ENCODE assay signal across 1 cellular context in genomic region chr20:5127204-5127858, GRCh38.
A peak's percentile ranks its signal among the peaks of the same experiment; 100 is the strongest.
TF ChIP-seq lines count a peak whose summit lies in the region.

No MANE protein-coding gene starts in this region.

TF ChIP-seq in HepG2, 621 proteins besides CTCF, POLR2A, EP300 and RAD21 (continues in another document):
- no peak for TF ChIP-seq NR2C2 (CRISPR knock-in tag; IDR thresholded peaks at IDR 0.05; ENCODE audit: borderline replicate concordance)
- TF ChIP-seq MZF1 (CRISPR knock-in tag; IDR thresholded peaks at IDR 0.05; ENCODE audit: borderline replicate concordance), result no peak
- no peak for TF ChIP-seq ZNF512 (CRISPR knock-in tag; IDR thresholded peaks at IDR 0.05)
- no peak for TF ChIP-seq SKI (IDR thresholded peaks at IDR 0.05; ENCODE audit: partially characterized antibody)
- TF ChIP-seq ATF1 (CRISPR knock-in tag; IDR thresholded peaks at IDR 0.05), result no peak
- no peak for TF ChIP-seq MNT (IDR thresholded peaks at IDR 0.05)
- TF ChIP-seq HCFC1 (IDR thresholded peaks at IDR 0.05; ENCODE audit: low read depth, low read length), result no peak
- peak; percentile 65 for TF ChIP-seq ZNF687 (CRISPR knock-in tag; IDR thresholded peaks at IDR 0.05)
- TF ChIP-seq HIVEP1 (CRISPR knock-in tag; IDR thresholded peaks at IDR 0.05), result no peak
- 0 out of 2 replicates have a peak, but pooled peaks have one; percentile 18 for TF ChIP-seq HES4 (CRISPR knock-in tag; IDR thresholded peaks at IDR 0.05; ENCODE audit: borderline replicate concordance)
- TF ChIP-seq FOXA3 (CRISPR knock-in tag; IDR thresholded peaks at IDR 0.05), result no peak
- TF ChIP-seq ZBTB1 (CRISPR knock-in tag; IDR thresholded peaks at IDR 0.05; ENCODE audit: borderline replicate concordance), result no peak
- TF ChIP-seq ARHGAP35 (CRISPR knock-in tag; IDR thresholded peaks at IDR 0.05; ENCODE audit: borderline replicate concordance), result no peak; the same call in 1 of the 2 replicates
- no peak for TF ChIP-seq ZFP36L1 (CRISPR knock-in tag; IDR thresholded peaks at IDR 0.05)
- TF ChIP-seq YY1 (IDR thresholded peaks at IDR 0.05; ENCODE audit: insufficient read depth, insufficient replicate concordance, low read depth, low read length), result peak; percentile 92
- no peak for TF ChIP-seq SP1 (IDR thresholded peaks at IDR 0.05)
- TF ChIP-seq SP1 (CRISPR knock-in tag; IDR thresholded peaks at IDR 0.05), result no peak
- TF ChIP-seq ZNF121 (CRISPR knock-in tag; IDR thresholded peaks at IDR 0.05), result peak; percentile 10; the same call in 1 of the 2 replicates
- no peak for TF ChIP-seq PBX2 (CRISPR knock-in tag; IDR thresholded peaks at IDR 0.05)
- no peak for TF ChIP-seq ZNF235 (CRISPR knock-in tag; IDR thresholded peaks at IDR 0.05; ENCODE audit: borderline replicate concordance)
- peak; percentile 94 for TF ChIP-seq ZBTB7A (CRISPR knock-in tag; IDR thresholded peaks at IDR 0.05)
- no peak for TF ChIP-seq ATF6 (CRISPR knock-in tag; conservative IDR thresholded peaks at IDR 0.05)
- no peak for TF ChIP-seq GPBP1L1 (CRISPR knock-in tag; IDR thresholded peaks at IDR 0.05)
- no peak for TF ChIP-seq ZNF775 (CRISPR knock-in tag; IDR thresholded peaks at IDR 0.05; ENCODE audit: borderline replicate concordance)
- peak; percentile 76; the same call in 1 of the 2 replicates for TF ChIP-seq ZBTB8A (CRISPR knock-in tag; IDR thresholded peaks at IDR 0.05; ENCODE audit: borderline replicate concordance, low read depth)
- no peak for TF ChIP-seq ZSCAN20 (CRISPR knock-in tag; IDR thresholded peaks at IDR 0.05; ENCODE audit: borderline replicate concordance)
- TF ChIP-seq TFDP2 (CRISPR knock-in tag; IDR thresholded peaks at IDR 0.05), result no peak
- no peak for TF ChIP-seq LRRFIP1 (CRISPR knock-in tag; conservative IDR thresholded peaks at IDR 0.05)
- no peak for TF ChIP-seq HNRNPL (IDR thresholded peaks at IDR 0.05; ENCODE audit: low read depth, low read length)
- no peak for TF ChIP-seq ZBTB49 (CRISPR knock-in tag; IDR thresholded peaks at IDR 0.05; ENCODE audit: borderline replicate concordance)
- TF ChIP-seq SMAD9 (CRISPR knock-in tag; IDR thresholded peaks at IDR 0.05), result no peak
- no peak for TF ChIP-seq ZNF513 (CRISPR knock-in tag; conservative IDR thresholded peaks at IDR 0.05)
